Comparison of ENCODE assay signal across 9 cellular contexts in genomic region chr9:97954550-97954989, GRCh38. TPM values are rescaled to one million over a fixed set of nuclear protein-coding genes. Genes with fewer than 3 reads are reported as not detected.
A peak's percentile ranks its signal among the peaks of the same experiment; 100 is the strongest.
DNase-seq lines count a peak whose midpoint lies in the region; ATAC-seq, FAIRE-seq and TF ChIP-seq lines count a peak whose summit lies in the region.
"Had no signal": no experiment of that assay in that cellular context is flagged by ENCODE, and none has a peak within 500 bp of the region (broad histone marks: within the 10 kb centered on the region; RNA-seq: fewer than 3 reads in every experiment).

No MANE protein-coding gene starts in this region.

- H3K56ac ChIP-seq in H1 (replicated peaks; ENCODE audit: insufficient read length, low read depth, low read length), result no peak overlapping the region

- H3K4me1 Mint-ChIP-seq in activated CD4-positive, alpha-beta T cell treated with anti-CD3 and anti-CD28 coated beads, Interleukin-2, amount 10 ng/mL, durations not matched to agents 7 days and 5 days, result peaks cover 9% of the 10 kb centered on the region

- H3K27me3 ChIP-seq in H1 (replicated peaks in 1 of 4; ENCODE audit: control insufficient read depth in 3 of 4, extremely low read depth in 1 of 4, insufficient read depth in 3 of 4, low read length in 3 of 4) (no peaks in the 10 kb centered on the region), osteoblast (ENCODE audit: insufficient read depth, low read length) (no peaks in the 10 kb centered on the region)
- H3K27me3 ChIP-seq: BLaER1 had no signal

- H3K23ac ChIP-seq in H1 (ENCODE audit: insufficient read length), result no peak overlapping the region

- peak; percentile 65 to 72 for TF ChIP-seq RAD21 in H1 (IDR thresholded peaks at IDR 0.05 in 1 of 2, conservative IDR thresholded peaks at IDR 0.05 in 1 of 2; ENCODE audit: low read depth in 2 of 2, low read length in 2 of 2)

- H3K4me2 ChIP-seq in H1 (ENCODE audit: insufficient read depth in 1 of 2, low read depth in 2 of 2, low read length in 2 of 2) (no peak overlapping the region), osteoblast (ENCODE audit: insufficient read depth, low read length) (no peak overlapping the region)
- H3K4me2 ChIP-seq: BLaER1 had no signal

- no peak overlapping the region for H2AFZ ChIP-seq in H1 (ENCODE audit: low read length)
- H2AFZ ChIP-seq in osteoblast (ENCODE audit: low read length), result no peak overlapping the region

- no peak for TF ChIP-seq EP300 in H1 (IDR thresholded peaks at IDR 0.05; ENCODE audit: borderline replicate concordance in 1 of 2, low read depth in 2 of 2, low read length in 2 of 2)

- peaks cover 5% of the 10 kb centered on the region for H3K27me3 Mint-ChIP-seq in activated CD4-positive, alpha-beta T cell treated with anti-CD3 and anti-CD28 coated beads, Interleukin-2, amount 10 ng/mL, durations not matched to agents 7 days and 5 days

- TF ChIP-seq CTCF in H1 (IDR thresholded peaks at IDR 0.05; ENCODE audit: control extremely low read depth in 1 of 3, insufficient read depth in 1 of 3, low read depth in 1 of 3, low read length in 3 of 3) (peak; percentile 66 to 96 (median 80)), osteoblast (IDR thresholded peaks at IDR 0.05; ENCODE audit: extremely low read depth, low read depth, low read length) (peak; percentile 41)

- H4K91ac ChIP-seq in H1 (replicated peaks; ENCODE audit: insufficient read length, low read length), result no peak overlapping the region

- no peaks in the 10 kb centered on the region for H3K79me2 ChIP-seq in H1 (ENCODE audit: control insufficient read depth in 1 of 2, insufficient read depth in 2 of 2, low read length in 2 of 2)
- H3K79me2 ChIP-seq in osteoblast (ENCODE audit: insufficient read depth, low read length), result no peaks in the 10 kb centered on the region

- peak; percentile 92 for FAIRE-seq in H1 (lab: Jason Lieb, UNC)

- no peak overlapping the region for H2BK12ac ChIP-seq in H1 (ENCODE audit: low read depth, low read length)

- no peak overlapping the region for H4K8ac ChIP-seq in H1 (ENCODE audit: extremely low read depth, insufficient read depth, low read length)

- POLR2A ChIA-PET in activated CD4-positive, alpha-beta T cell treated with anti-CD3 and anti-CD28 coated beads, Interleukin-2, amount 10 ng/mL, durations not matched to agents 7 days and 5 days (lab: Charles Lee), result no interaction called here
- POLR2A ChIA-PET in H1 (lab: Charles Lee; ENCODE audit: partially characterized antibody), result no interaction called here

- no peak overlapping the region for H3K4me3 ChIP-seq in H1 (ENCODE audit: extremely low read depth in 1 of 4, insufficient read depth in 2 of 4, low read depth in 3 of 4, low read length in 4 of 4)
- H3K4me3 ChIP-seq in osteoblast (ENCODE audit: insufficient read depth, low read length), result no peak overlapping the region
- H3K4me3 ChIP-seq: BLaER1 had no signal

- no peaks in the 10 kb centered on the region for H3K9me3 Mint-ChIP-seq in activated CD4-positive, alpha-beta T cell treated with anti-CD3 and anti-CD28 coated beads, Interleukin-2, amount 10 ng/mL, durations not matched to agents 7 days and 5 days

- H3K36me3 ChIP-seq in H1 (ENCODE audit: control insufficient read depth in 2 of 4, insufficient read depth in 4 of 4, low read length in 3 of 4), result no peaks in the 10 kb centered on the region
- H3K36me3 ChIP-seq in osteoblast (ENCODE audit: insufficient read depth, low read length), result no peaks in the 10 kb centered on the region
- H3K36me3 ChIP-seq: BLaER1 had no signal

- H3K4me1 ChIP-seq in H1 (replicated peaks in 1 of 4; ENCODE audit: control insufficient read depth in 3 of 4, insufficient read depth in 4 of 4, low read length in 3 of 4) (no peaks in the 10 kb centered on the region), osteoblast (ENCODE audit: insufficient read depth, low read length) (peaks cover 11% of the 10 kb centered on the region)
- H3K4me1 ChIP-seq: BLaER1 had no signal

- H3K9me3 ChIP-seq in H1 (ENCODE audit: insufficient read depth in 2 of 2, low read depth in 1 of 2, low read length in 1 of 2) (peaks cover 5 to 6% of the 10 kb centered on the region in 2 experiments; a peak in 3 of 4 replicates), osteoblast (ENCODE audit: low read depth, low read length) (no peaks in the 10 kb centered on the region)

- no peak overlapping the region for H2BK120ac ChIP-seq in H1 (replicated peaks; ENCODE audit: low read depth, low read length)

- H3K79me1 ChIP-seq in H1 (ENCODE audit: low read depth, low read length), result no peaks in the 10 kb centered on the region

- no peak overlapping the region for H2BK15ac ChIP-seq in H1 (ENCODE audit: low read length)

- H3K4me3 Mint-ChIP-seq in activated CD4-positive, alpha-beta T cell treated with anti-CD3 and anti-CD28 coated beads, Interleukin-2, amount 10 ng/mL, durations not matched to agents 7 days and 5 days, result no peak overlapping the region

- no peak overlapping the region for H3K4ac ChIP-seq in H1 (replicated peaks; ENCODE audit: insufficient read length, low read depth, low read length)

- H3K18ac ChIP-seq in H1 (ENCODE audit: extremely low read depth, low read length), result no peak overlapping the region

- CTCF ChIA-PET in activated CD4-positive, alpha-beta T cell treated with anti-CD3 and anti-CD28 coated beads, Interleukin-2, amount 10 ng/mL, durations not matched to agents 7 days and 5 days (lab: Charles Lee), result interaction anchor here (1.1 to 1.2 kb wide), 2 partner anchors 28 to 31 kb away, joined by 3 read pairs; no protein-coding TSS in a partner anchor
- CTCF ChIA-PET in H1 (lab: Charles Lee; ENCODE audit: partially characterized antibody), result interaction anchor here (0.8 to 2.4 kb wide), 8 partner anchors 10 to 80 kb away, joined by 3 to 9 read pairs (median 4); partner anchors contain the start of gene TRMO

- no peaks in the 10 kb centered on the region for H4K20me1 ChIP-seq in H1 (replicated peaks in 1 of 2; ENCODE audit: control insufficient read depth in 1 of 2, insufficient read depth in 2 of 2, low read length in 2 of 2)
- H4K20me1 ChIP-seq in osteoblast (ENCODE audit: insufficient read depth, low read length), result no peaks in the 10 kb centered on the region
- H4K20me1 ChIP-seq: BLaER1 had no signal

- no peak overlapping the region for H2AK5ac ChIP-seq in H1 (ENCODE audit: low read depth, low read length)

- no peak overlapping the region for H2BK20ac ChIP-seq in H1 (ENCODE audit: low read length)

- no peak overlapping the region for H2BK5ac ChIP-seq in H1 (ENCODE audit: low read depth, low read length)

- no peak overlapping the region for H3K27ac ChIP-seq in H1 (ENCODE audit: low read depth, low read length)
- H3K27ac ChIP-seq in osteoblast (ENCODE audit: low read depth, low read length), result no peak overlapping the region
- H3K27ac ChIP-seq: BLaER1 had no signal

- TF ChIP-seq POLR2A in H1 (IDR thresholded peaks at IDR 0.05; ENCODE audit: control extremely low read depth in 1 of 2, low read depth in 2 of 2, low read length in 2 of 2), result no peak

- peak; percentile 63 for ATAC-seq in HG02763 (IDR thresholded peaks at IDR 0.05; ENCODE audit: unreplicated experiment)
- no peak for ATAC-seq in HG02840 (IDR thresholded peaks at IDR 0.05; ENCODE audit: low FRiP score, unreplicated experiment)

- H3K14ac ChIP-seq in H1 (ENCODE audit: insufficient read length), result no peak overlapping the region

- H3K27ac Mint-ChIP-seq in activated CD4-positive, alpha-beta T cell treated with anti-CD3 and anti-CD28 coated beads, Interleukin-2, amount 10 ng/mL, durations not matched to agents 7 days and 5 days, result no peak overlapping the region

- DNase-seq in NCI-H2029 (lab: John Stamatoyannopoulos, UW), result peak; percentile 36
- DNase-seq in NCI-H2029 treated with DMSO at 0.1 percent for 48 hours (lab: John Stamatoyannopoulos, UW), result no peak
- peak; percentile 70 for DNase-seq in NCI-H510A treated with DMSO at 0.1 percent for 48 hours (lab: John Stamatoyannopoulos, UW)
- peak; percentile 74 for DNase-seq in activated CD4-positive, alpha-beta T cell treated with anti-CD3 and anti-CD28 coated beads, Interleukin-2, amount 10 ng/mL, durations not matched to agents 7 days and 5 days
- peak; percentile 17 to 51 for DNase-seq in H1 (ENCODE audit: low read depth in 1 of 2, low spot score in 2 of 2)
- peak; percentile 79 for DNase-seq in osteoblast (ENCODE audit: insufficient read length, low spot score, missing footprints)

- H3K23me2 ChIP-seq in H1 (ENCODE audit: low read depth, low read length), result no peaks in the 10 kb centered on the region

- no peak overlapping the region for H3K9ac ChIP-seq in H1 (replicated peaks in 1 of 4; ENCODE audit: extremely low read depth in 1 of 4, low read depth in 3 of 4, low read length in 3 of 4)
- H3K9ac ChIP-seq: BLaER1 had no signal

- H4K5ac ChIP-seq in H1 (ENCODE audit: insufficient read length, low read depth, low read length), result no peak overlapping the region

- H3K36me3 Mint-ChIP-seq in activated CD4-positive, alpha-beta T cell treated with anti-CD3 and anti-CD28 coated beads, Interleukin-2, amount 10 ng/mL, durations not matched to agents 7 days and 5 days (ENCODE audit: low read depth), result peaks cover 2% of the 10 kb centered on the region

RNA-seq across cellular contexts. Expression of gene HEMGN, which starts 16.6 kb away (rescaled TPM):
- total RNA-seq in activated CD4-positive, alpha-beta T cell treated with anti-CD3 and anti-CD28 coated beads, Interleukin-2, amount 10 ng/mL, durations not matched to agents 7 days and 5 days, result 1 to 10 TPM; 2.2 to 2.9 TPM
- total RNA-seq in H1 (2021; fragmentation: NEBNext Ultra II Directional; extraction: Animal tissue kit (Norgen Biotek cat#: 25700)), result not detected in 2 replicates
- polyA plus RNA-seq in H1 (2011; rRNA removed), result not detected in 2 replicates
- polyA plus RNA-seq in H1 (2011; cell fraction: cytosol; rRNA removed), result not detected
- polyA plus RNA-seq in H1 (2011; cell fraction: nucleus; rRNA removed), result not detected
- polyA plus RNA-seq in H1 (2012, experiment 1 of 2), result not detected in 4 replicates
- polyA plus RNA-seq in H1 (2012, experiment 2 of 2), result not detected
- polyA plus RNA-seq in H1 (2013, experiment 1 of 2), result not detected
- polyA plus RNA-seq in H1 (2013, experiment 2 of 2), result not detected
- not detected in 2 replicates for polyA minus RNA-seq in H1 (2011; rRNA and poly(A)+ RNA removed)
- not detected for polyA minus RNA-seq in H1 (2011; cell fraction: cytosol; rRNA and poly(A)+ RNA removed)
- not detected for polyA minus RNA-seq in H1 (2011; cell fraction: nucleus; rRNA and poly(A)+ RNA removed)
- total RNA-seq in osteoblast, result not detected in 2 replicates

RNA-seq across cellular contexts. Expression of gene ANP32B, which starts 28.6 kb away (rescaled TPM):
- total RNA-seq in activated CD4-positive, alpha-beta T cell treated with anti-CD3 and anti-CD28 coated beads, Interleukin-2, amount 10 ng/mL, durations not matched to agents 7 days and 5 days, result 100 to 1,000 TPM; 358 to 453 TPM
- total RNA-seq in H1 (2021; fragmentation: NEBNext Ultra II Directional; extraction: Animal tissue kit (Norgen Biotek cat#: 25700)), result 77.0 and 88.1 TPM in 2 replicates
- polyA plus RNA-seq in H1 (2011; rRNA removed), result 5.5 and 7.6 TPM in 2 replicates
- 25.1 TPM for polyA plus RNA-seq in H1 (2011; cell fraction: cytosol; rRNA removed)
- 8.8 TPM for polyA plus RNA-seq in H1 (2011; cell fraction: nucleus; rRNA removed)
- 95.0 to 120 TPM (median 102 TPM) in 4 replicates for polyA plus RNA-seq in H1 (2012, experiment 1 of 2)
- 50.2 TPM for polyA plus RNA-seq in H1 (2012, experiment 2 of 2)
- polyA plus RNA-seq in H1 (2013, experiment 1 of 2), result 157 TPM
- polyA plus RNA-seq in H1 (2013, experiment 2 of 2), result 155 TPM
- 2.9 and 4.9 TPM in 2 replicates for polyA minus RNA-seq in H1 (2011; rRNA and poly(A)+ RNA removed)
- polyA minus RNA-seq in H1 (2011; cell fraction: cytosol; rRNA and poly(A)+ RNA removed), result 10.6 TPM
- 10.3 TPM for polyA minus RNA-seq in H1 (2011; cell fraction: nucleus; rRNA and poly(A)+ RNA removed)
- total RNA-seq in osteoblast, result 12.7 and 13.8 TPM in 2 replicates

RNA-seq across cellular contexts. Expression of gene TRMO, which starts 32.3 kb away (rescaled TPM):
- 10 to 100 TPM; 26.6 to 31.8 TPM for total RNA-seq in activated CD4-positive, alpha-beta T cell treated with anti-CD3 and anti-CD28 coated beads, Interleukin-2, amount 10 ng/mL, durations not matched to agents 7 days and 5 days
- total RNA-seq in H1 (2021; fragmentation: NEBNext Ultra II Directional; extraction: Animal tissue kit (Norgen Biotek cat#: 25700)), result 4.7 and 5.6 TPM in 2 replicates
- 3.2 and 4.6 TPM in 2 replicates for polyA plus RNA-seq in H1 (2011; rRNA removed)
- 4.0 TPM for polyA plus RNA-seq in H1 (2011; cell fraction: cytosol; rRNA removed)
- polyA plus RNA-seq in H1 (2011; cell fraction: nucleus; rRNA removed), result 3.5 TPM
- 4.1 to 6.8 TPM (median 5.0 TPM) in 4 replicates for polyA plus RNA-seq in H1 (2012, experiment 1 of 2)
- 1.3 TPM for polyA plus RNA-seq in H1 (2012, experiment 2 of 2)
- polyA plus RNA-seq in H1 (2013, experiment 1 of 2), result 4.5 TPM
- 4.1 TPM for polyA plus RNA-seq in H1 (2013, experiment 2 of 2)
- polyA minus RNA-seq in H1 (2011; rRNA and poly(A)+ RNA removed), result 7.5 and 10.7 TPM in 2 replicates
- polyA minus RNA-seq in H1 (2011; cell fraction: cytosol; rRNA and poly(A)+ RNA removed), result 2.9 TPM
- 8.4 TPM for polyA minus RNA-seq in H1 (2011; cell fraction: nucleus; rRNA and poly(A)+ RNA removed)
- 23.9 and 26.5 TPM in 2 replicates for total RNA-seq in osteoblast
